Comparison of ENCODE assay signal across 10 cellular contexts in genomic region chr6:106913676-106914280, GRCh38.
DNase-seq lines count a peak whose midpoint lies in the region; ATAC-seq, FAIRE-seq and TF ChIP-seq lines count a peak whose summit lies in the region.
"Had no signal": no experiment of that assay in that cellular context is flagged by ENCODE, and none has a peak within 500 bp of the region (broad histone marks: within the 10 kb centered on the region; RNA-seq: fewer than 3 reads in every experiment).

No MANE protein-coding gene starts in this region.

- no peak overlapping the region for H3K27ac Mint-ChIP-seq in activated CD4-positive, alpha-beta T cell treated with anti-CD3 and anti-CD28 coated beads for 36 hours

- H3K9me3 Mint-ChIP-seq in activated CD4-positive, alpha-beta T cell treated with anti-CD3 and anti-CD28 coated beads for 36 hours (ENCODE audit: low read depth): no peaks in the 10 kb centered on the region

- no peak overlapping the region for H3K9ac ChIP-seq in GM12878 (ENCODE audit: control insufficient read depth, insufficient read depth, low read length)

- no peaks in the 10 kb centered on the region for H3K79me2 ChIP-seq in GM12878 (ENCODE audit: control insufficient read depth, insufficient read depth, low read length)

- ATAC-seq in activated CD4-positive, alpha-beta T cell treated with anti-CD3 and anti-CD28 coated beads for 36 hours: peak; percentile 58
- ATAC-seq in HG02798 (IDR thresholded peaks at IDR 0.05; ENCODE audit: poor library complexity, unreplicated experiment) (peak; percentile 74), GM12878 (peak; percentile 84), HG02588 (IDR thresholded peaks at IDR 0.05; ENCODE audit: unreplicated experiment) (no peak)

- TF ChIP-seq POLR2A in GM12878 (IDR thresholded peaks at IDR 0.05; ENCODE audit: low read depth, low read length): no peak
- no peak for TF ChIP-seq POLR2A in transverse colon (IDR thresholded peaks at IDR 0.05)
- TF ChIP-seq POLR2A in Peyer's patch (IDR thresholded peaks at IDR 0.05): no peak

- no TSS peak for BruUV-seq in GM12878 (replicated peaks; lab: Mats Ljungman, UMichigan)

- no peak for TF ChIP-seq CTCF in GM12878 (IDR thresholded peaks at IDR 0.05 in 2 of 3, conservative IDR thresholded peaks at IDR 0.05 in 1 of 3; ENCODE audit: control insufficient read depth in 2 of 3, extremely low read depth in 1 of 3, insufficient read depth in 1 of 3, low read depth in 3 of 3, low read length in 3 of 3)
- TF ChIP-seq CTCF in transverse colon (IDR thresholded peaks at IDR 0.05): no peak
- TF ChIP-seq CTCF in Peyer's patch (IDR thresholded peaks at IDR 0.05): no peak

- WGBS in GM12878 (ENCODE audit: insufficient coverage, insufficient replicate concordance, low lambda C conversion rate, missing lambda C conversion rate): 50% methylated on average over 2 of the region's 5 CpGs
- 63 to 72% methylated on average over 5 of the region's 5 CpGs for WGBS in transverse colon (ENCODE audit: low coverage in 1 of 2), 2 donors

- 0 out of 2 replicates have a peak, but pooled peaks have one; percentile 1 for TF ChIP-seq RAD21 in GM12878 (IDR thresholded peaks at IDR 0.05; ENCODE audit: insufficient read depth, low read depth, low read length)

- TF ChIP-seq EP300 in GM12878 (IDR thresholded peaks at IDR 0.05; ENCODE audit: borderline replicate concordance in 1 of 2, control insufficient read depth in 1 of 2, low read depth in 2 of 2, low read length in 2 of 2): no peak
- TF ChIP-seq EP300 in transverse colon (IDR thresholded peaks at IDR 0.05; ENCODE audit: low read depth): no peak

- peaks cover 4% of the 10 kb centered on the region for H3K4me1 Mint-ChIP-seq in activated CD4-positive, alpha-beta T cell treated with anti-CD3 and anti-CD28 coated beads for 36 hours

- H3K4me2 ChIP-seq in GM12878 (ENCODE audit: control insufficient read depth, insufficient read depth): no peak overlapping the region

- H3K4me1 ChIP-seq in GM12878 (ENCODE audit: control insufficient read depth, insufficient read depth, low read length) (no peaks in the 10 kb centered on the region), transverse colon (peaks cover 0 to 60% (median 37%) of the 10 kb centered on the region in 4 donors), Peyer's patch (no peaks in the 10 kb centered on the region)
- H3K4me1 ChIP-seq: sigmoid colon had no signal

- no peak for DNase-seq in activated CD4-positive, alpha-beta T cell treated with anti-CD3 and anti-CD28 coated beads for 36 hours
- DNase-seq in activated CD4-positive, alpha-beta T cell treated with anti-CD3 and anti-CD28 coated beads, Interleukin-2, amount 50 U/mL, for 4 hours: no peak
- DNase-seq in GM12878 (ENCODE audit: low read depth, low spot score) (peak; percentile 63), transverse colon (no peak), ureter (ENCODE audit: low spot score) (no peak), Peyer's patch (no peak)
- DNase-seq: head of caudate nucleus, sigmoid colon had no signal

- RAD21 ChIA-PET in GM12878 (lab: Charles Lee; ENCODE audit: unreplicated experiment): interaction anchor here (0.6 to 1.3 kb wide), 4 partner anchors 26 to 281 kb away, joined by 3 read pairs; no protein-coding TSS in a partner anchor

- H3K36me3 ChIP-seq in GM12878 (ENCODE audit: control insufficient read depth in 2 of 2, insufficient read depth in 2 of 2, low read length in 1 of 2) (no peaks in the 10 kb centered on the region), transverse colon (no peaks in the 10 kb centered on the region), Peyer's patch (no peaks in the 10 kb centered on the region)
- H3K36me3 ChIP-seq: sigmoid colon had no signal

- CTCF ChIA-PET in activated CD4-positive, alpha-beta T cell treated with anti-CD3 and anti-CD28 coated beads for 36 hours (lab: Charles Lee): interaction anchor here (0.8 kb wide), 1 partner anchor 465 kb away, joined by 3 read pairs; no protein-coding TSS in a partner anchor
- CTCF ChIA-PET in GM12878 (lab: Yijun Ruan, JAX): interaction anchor here (0.9 kb wide), 2 partner anchors 94 to 290 kb away, joined by 3 read pairs; no protein-coding TSS in a partner anchor

- intact Hi-C loops in activated CD4-positive, alpha-beta T cell treated with anti-CD3 and anti-CD28 coated beads for 36 hours (cut with DNase I, micrococcal nuclease): no loop called here
- intact Hi-C loops in GM12878 (cut with micrococcal nuclease; ENCODE audit: unreplicated experiment): no loop called here
- intact Hi-C loops in transverse colon (cut with DNase I; ENCODE audit: low total_unique reads): no loop called here

- H3K9me3 ChIP-seq in GM12878 (replicated peaks; ENCODE audit: control insufficient read depth, insufficient read depth, low read length): no peaks in the 10 kb centered on the region; the same call in 2 of the 3 replicates
- H3K9me3 ChIP-seq in transverse colon: no peaks in the 10 kb centered on the region
- H3K9me3 ChIP-seq in Peyer's patch: no peaks in the 10 kb centered on the region
- H3K9me3 ChIP-seq: sigmoid colon had no signal

- peaks cover 6% of the 10 kb centered on the region for H3K27me3 Mint-ChIP-seq in activated CD4-positive, alpha-beta T cell treated with anti-CD3 and anti-CD28 coated beads for 36 hours

- H2AFZ ChIP-seq in GM12878 (ENCODE audit: control insufficient read depth, low read depth, low read length): no peak overlapping the region; the same call in 1 of the 2 replicates

- no peaks in the 10 kb centered on the region for H4K20me1 ChIP-seq in GM12878 (ENCODE audit: control insufficient read depth, insufficient read depth)

- SMC1A ChIA-PET in GM12878 (lab: Charles Lee; ENCODE audit: uncharacterized antibody, unreplicated experiment): interaction anchor here (0.8 to 0.9 kb wide), 3 partner anchors 25 to 217 kb away, joined by 3 to 4 read pairs (median 3); no protein-coding TSS in a partner anchor

- no peaks in the 10 kb centered on the region for H3K36me3 Mint-ChIP-seq in activated CD4-positive, alpha-beta T cell treated with anti-CD3 and anti-CD28 coated beads for 36 hours (ENCODE audit: low read depth)

- H3K4me3 Mint-ChIP-seq in activated CD4-positive, alpha-beta T cell treated with anti-CD3 and anti-CD28 coated beads for 36 hours: no peak overlapping the region

- in situ Hi-C loops in GM12878 (cut with MboI): no loop called here
- in situ Hi-C loops in transverse colon (cut with MboI; ENCODE audit: low pct_ligation_motif_present in 1 of 4, low pct_unique_long_range_greater_than_20kb in 1 of 4, low sequenced_read_pairs in 3 of 4): no loop called here

- no peak overlapping the region; the same call in 1 of the 2 replicates for H3K4me3 ChIP-seq in GM12878
- no peak overlapping the region for H3K4me3 ChIP-seq in transverse colon
- H3K4me3 ChIP-seq in Peyer's patch: no peak overlapping the region
- H3K4me3 ChIP-seq: sigmoid colon had no signal

- H3K27me3 ChIP-seq in GM12878 (replicated peaks in 1 of 2; ENCODE audit: control insufficient read depth in 2 of 2, insufficient read depth in 2 of 2, low read length in 1 of 2): no peaks in the 10 kb centered on the region
- H3K27me3 ChIP-seq in transverse colon: no peaks in the 10 kb centered on the region
- H3K27me3 ChIP-seq in Peyer's patch: no peaks in the 10 kb centered on the region
- H3K27me3 ChIP-seq: sigmoid colon had no signal

- FAIRE-seq in GM12878 (lab: Jason Lieb, UNC): no peak

- no peak overlapping the region for H3K27ac ChIP-seq in GM12878 (ENCODE audit: control insufficient read depth, insufficient read depth)
- peak overlapping the region; percentile 36 to 71 (median 59) for H3K27ac ChIP-seq in transverse colon
- no peak overlapping the region for H3K27ac ChIP-seq in Peyer's patch
- H3K27ac ChIP-seq: sigmoid colon had no signal

- POLR2A ChIA-PET in activated CD4-positive, alpha-beta T cell treated with anti-CD3 and anti-CD28 coated beads for 36 hours (lab: Charles Lee): no interaction called here
- POLR2A ChIA-PET in GM12878 (lab: Charles Lee): interaction anchor here (0.6 kb wide), 2 partner anchors 442 to 1248 kb away, joined by 3 to 4 read pairs; no protein-coding TSS in a partner anchor

TF ChIP-seq in GM12878, 131 proteins besides CTCF, POLR2A, EP300 and RAD21 (continues in another document):
- no peak for TF ChIP-seq ZNF687 (IDR thresholded peaks at IDR 0.05)
- TF ChIP-seq FOXM1 (IDR thresholded peaks at IDR 0.05; ENCODE audit: low read depth, low read length): peak; percentile 40; the same call in 1 of the 2 replicates

Comparison
In these comparisons a context has a peak if more than half of its experiments do, and no peak if none do; other contexts are left out.
1. H3K27ac ChIP-seq: peak in transverse colon (4 of 4); none in GM12878 (single experiment) and Peyer's patch (0 of 4).